Comparison of ENCODE assay signal across 1 cellular context in genomic region chr6:4281341-4282293, GRCh38.
A peak's percentile ranks its signal among the peaks of the same experiment; 100 is the strongest.
TF ChIP-seq lines count a peak whose summit lies in the region.

No MANE protein-coding gene starts in this region.

TF ChIP-seq in HEK293, 187 proteins besides CTCF, POLR2A, EP300 and RAD21 (continued from another document):
- TF ChIP-seq, protein P1, sequence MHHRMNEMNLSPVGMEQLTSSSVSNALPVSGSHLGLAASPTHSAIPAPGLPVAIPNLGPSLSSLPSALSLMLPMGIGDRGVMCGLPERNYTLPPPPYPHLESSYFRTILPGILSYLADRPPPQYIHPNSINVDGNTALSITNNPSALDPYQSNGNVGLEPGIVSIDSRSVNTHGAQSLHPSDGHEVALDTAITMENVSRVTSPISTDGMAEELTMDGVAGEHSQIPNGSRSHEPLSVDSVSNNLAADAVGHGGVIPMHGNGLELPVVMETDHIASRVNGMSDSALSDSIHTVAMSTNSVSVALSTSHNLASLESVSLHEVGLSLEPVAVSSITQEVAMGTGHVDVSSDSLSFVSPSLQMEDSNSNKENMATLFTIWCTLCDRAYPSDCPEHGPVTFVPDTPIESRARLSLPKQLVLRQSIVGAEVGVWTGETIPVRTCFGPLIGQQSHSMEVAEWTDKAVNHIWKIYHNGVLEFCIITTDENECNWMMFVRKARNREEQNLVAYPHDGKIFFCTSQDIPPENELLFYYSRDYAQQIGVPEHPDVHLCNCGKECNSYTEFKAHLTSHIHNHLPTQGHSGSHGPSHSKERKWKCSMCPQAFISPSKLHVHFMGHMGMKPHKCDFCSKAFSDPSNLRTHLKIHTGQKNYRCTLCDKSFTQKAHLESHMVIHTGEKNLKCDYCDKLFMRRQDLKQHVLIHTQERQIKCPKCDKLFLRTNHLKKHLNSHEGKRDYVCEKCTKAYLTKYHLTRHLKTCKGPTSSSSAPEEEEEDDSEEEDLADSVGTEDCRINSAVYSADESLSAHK (tag by site-specific recombination; IDR thresholded peaks at IDR 0.05), result no peak
- TF ChIP-seq HOXA7 (CRISPR knock-in tag; IDR thresholded peaks at IDR 0.05; ENCODE audit: borderline replicate concordance), result no peak
- TF ChIP-seq, protein P2, sequence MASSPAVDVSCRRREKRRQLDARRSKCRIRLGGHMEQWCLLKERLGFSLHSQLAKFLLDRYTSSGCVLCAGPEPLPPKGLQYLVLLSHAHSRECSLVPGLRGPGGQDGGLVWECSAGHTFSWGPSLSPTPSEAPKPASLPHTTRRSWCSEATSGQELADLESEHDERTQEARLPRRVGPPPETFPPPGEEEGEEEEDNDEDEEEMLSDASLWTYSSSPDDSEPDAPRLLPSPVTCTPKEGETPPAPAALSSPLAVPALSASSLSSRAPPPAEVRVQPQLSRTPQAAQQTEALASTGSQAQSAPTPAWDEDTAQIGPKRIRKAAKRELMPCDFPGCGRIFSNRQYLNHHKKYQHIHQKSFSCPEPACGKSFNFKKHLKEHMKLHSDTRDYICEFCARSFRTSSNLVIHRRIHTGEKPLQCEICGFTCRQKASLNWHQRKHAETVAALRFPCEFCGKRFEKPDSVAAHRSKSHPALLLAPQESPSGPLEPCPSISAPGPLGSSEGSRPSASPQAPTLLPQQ (tag by site-specific recombination; IDR thresholded peaks at IDR 0.05), result peak; percentile 83
- TF ChIP-seq ZNF16 (tag by site-specific recombination; IDR thresholded peaks at IDR 0.05; ENCODE audit: low read depth), result no peak
- TF ChIP-seq ZNF830 (tag by site-specific recombination; IDR thresholded peaks at IDR 0.05; ENCODE audit: low read depth), result no peak
- TF ChIP-seq ZNF140 (tag by site-specific recombination; IDR thresholded peaks at IDR 0.05), result no peak
- TF ChIP-seq ZNF423 (tag by site-specific recombination; IDR thresholded peaks at IDR 0.05), result 0 out of 2 replicates have a peak, but pooled peaks have one; percentile 73
- TF ChIP-seq ZNF664 (tag by site-specific recombination; IDR thresholded peaks at IDR 0.05), result no peak
